1 cellular context compared by ENCODE assay signal in the genomic region with DNA sequence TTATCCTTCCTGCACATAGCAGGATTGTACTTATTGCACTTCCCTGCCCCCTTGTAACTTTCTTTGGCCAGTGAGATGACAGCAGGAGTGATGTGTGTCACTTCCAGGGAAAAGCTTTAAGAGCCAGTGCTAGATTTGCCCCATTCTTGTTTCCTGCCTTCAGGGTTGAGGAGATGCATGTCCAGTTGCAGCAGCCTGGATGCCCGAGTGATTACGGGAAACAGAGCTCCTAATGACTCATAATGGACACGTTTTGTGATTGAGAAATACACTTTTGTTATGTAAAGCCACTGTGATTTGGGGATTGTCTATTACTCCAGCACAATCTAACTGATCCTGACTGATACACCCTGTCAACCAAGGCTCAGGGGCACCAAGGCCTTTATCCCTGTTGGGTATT.
TF ChIP-seq lines count a peak whose summit lies in the region.

No MANE protein-coding gene starts in this region.

TF ChIP-seq in HepG2, 621 proteins besides CTCF, POLR2A, EP300 and RAD21:
- TF ChIP-seq SAP130 (CRISPR knock-in tag; IDR thresholded peaks at IDR 0.05; ENCODE audit: low read depth) (peak; percentile 32; the same call in 1 of the 2 replicates), SOX13 (IDR thresholded peaks at IDR 0.05) (no peak), SOX13 (CRISPR knock-in tag; conservative IDR thresholded peaks at IDR 0.05 in 1 of 2, IDR thresholded peaks at IDR 0.05 in 1 of 2) (peak in 1 of 2 experiments; percentile 61; a peak in 1 of 4 replicates), SOX5 (CRISPR knock-in tag; IDR thresholded peaks at IDR 0.05; ENCODE audit: borderline replicate concordance) (peak; percentile 78), CEBPB (IDR thresholded peaks at IDR 0.05; ENCODE audit: borderline replicate concordance, low read depth, low read length) (peak; percentile 42; the same call in 1 of the 2 replicates), ZNF12 (CRISPR knock-in tag; IDR thresholded peaks at IDR 0.05) (peak; percentile 98), SOX6 (IDR thresholded peaks at IDR 0.05) (no peak), SOX6 (CRISPR knock-in tag; IDR thresholded peaks at IDR 0.05) (0 out of 2 replicates have a peak, but pooled peaks have one; percentile 13), GMEB1 (CRISPR knock-in tag; IDR thresholded peaks at IDR 0.05; ENCODE audit: borderline replicate concordance) (0 out of 2 replicates have a peak, but pooled peaks have one; percentile 20), CEBPG (CRISPR knock-in tag; IDR thresholded peaks at IDR 0.05) (0 out of 2 replicates have a peak, but pooled peaks have one; percentile 19), BHLHE40 (IDR thresholded peaks at IDR 0.05; ENCODE audit: low read length) (peak; percentile 77), NR2F1 (CRISPR knock-in tag; IDR thresholded peaks at IDR 0.05) (no peak), SALL2 (CRISPR knock-in tag; IDR thresholded peaks at IDR 0.05) (no peak), ZNF3 (CRISPR knock-in tag; IDR thresholded peaks at IDR 0.05) (no peak), FOSL2 (CRISPR knock-in tag; IDR thresholded peaks at IDR 0.05) (peak; percentile 95)
- TF ChIP-seq, protein P1, sequence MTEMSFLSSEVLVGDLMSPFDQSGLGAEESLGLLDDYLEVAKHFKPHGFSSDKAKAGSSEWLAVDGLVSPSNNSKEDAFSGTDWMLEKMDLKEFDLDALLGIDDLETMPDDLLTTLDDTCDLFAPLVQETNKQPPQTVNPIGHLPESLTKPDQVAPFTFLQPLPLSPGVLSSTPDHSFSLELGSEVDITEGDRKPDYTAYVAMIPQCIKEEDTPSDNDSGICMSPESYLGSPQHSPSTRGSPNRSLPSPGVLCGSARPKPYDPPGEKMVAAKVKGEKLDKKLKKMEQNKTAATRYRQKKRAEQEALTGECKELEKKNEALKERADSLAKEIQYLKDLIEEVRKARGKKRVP (CRISPR knock-in tag; IDR thresholded peaks at IDR 0.05), result peak in 1 of 2 experiments; percentile 49; a peak in 1 of 4 replicates
